In the genomic region with DNA sequence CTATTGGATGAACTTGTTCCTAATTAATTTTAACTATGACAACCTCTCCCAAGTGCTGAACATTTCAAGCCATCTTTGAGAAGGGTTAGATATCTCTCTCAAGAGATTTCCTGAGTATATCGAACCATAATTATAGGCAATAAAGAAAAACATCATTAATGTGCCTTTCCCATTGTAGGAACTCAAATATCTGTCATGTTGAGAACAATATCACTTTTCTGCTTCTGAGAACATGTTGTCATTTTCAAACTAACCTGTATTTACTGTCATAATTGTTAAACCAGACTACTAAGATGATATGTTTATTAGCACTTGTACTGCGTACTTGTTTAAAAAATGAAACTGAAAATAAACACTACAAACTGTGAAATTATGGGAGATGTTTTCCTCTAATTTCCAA, we compare ENCODE assay signal across 11 cellular contexts. TPM values are rescaled to one million over a fixed set of nuclear protein-coding genes. Genes with fewer than 3 reads are reported as not detected.
DNase-seq lines count a peak whose midpoint lies in the region; ATAC-seq and TF ChIP-seq lines count a peak whose summit lies in the region.
"Had no signal": no experiment of that assay in that cellular context is flagged by ENCODE, and none has a peak within 500 bp of the region (broad histone marks: within the 10 kb centered on the region; RNA-seq: fewer than 3 reads in every experiment).

No MANE protein-coding gene starts in this region.

- no peak for DNase-seq in CD4-positive, CD25-positive, alpha-beta regulatory T cell
- no peak for DNase-seq in central memory CD8-positive, alpha-beta T cell (ENCODE audit: low spot score in 2 of 2)
- DNase-seq in osteoblast (ENCODE audit: insufficient read length, low spot score, missing footprints) (no peak), germinal center (ENCODE audit: low spot score) (no peak), H7 (no peak), GM23338 (ENCODE audit: low spot score) (no peak), GM19238 (ENCODE audit: insufficient read length, low spot score) (no peak)
- DNase-seq: NCI-H2107, substantia nigra had no signal

- H3K27me3 Mint-ChIP-seq in CD4-positive, CD25-positive, alpha-beta regulatory T cell: no peaks in the 10 kb centered on the region
- H3K27me3 Mint-ChIP-seq in central memory CD8-positive, alpha-beta T cell: no peaks in the 10 kb centered on the region
- peaks cover 4% of the 10 kb centered on the region for H3K27me3 Mint-ChIP-seq in GM23338 (ENCODE audit: insufficient read depth, low read depth, poor library complexity)

- H2AFZ ChIP-seq in osteoblast (ENCODE audit: low read length): no peak overlapping the region
- H2AFZ ChIP-seq in GM23338: no peak overlapping the region

- peak overlapping the region; percentile 71 for H3K27ac ChIP-seq in CD4-positive, CD25-positive, alpha-beta regulatory T cell (ENCODE audit: insufficient read depth, low read length, poor library complexity, severe bottlenecking)
- H3K27ac ChIP-seq in KOPT-K1 (ENCODE audit: low read depth, low read length, poor library complexity, severe bottlenecking) (peak overlapping the region; percentile 46), osteoblast (ENCODE audit: low read depth, low read length) (no peak overlapping the region), GM23338 (ENCODE audit: low read depth) (no peak overlapping the region)

- H3K4me1 ChIP-seq in CD4-positive, CD25-positive, alpha-beta regulatory T cell (ENCODE audit: control insufficient read depth, insufficient read depth, low read length, poor library complexity, severe bottlenecking): peaks cover 68% of the 10 kb centered on the region
- H3K4me1 ChIP-seq in osteoblast (ENCODE audit: insufficient read depth, low read length): peaks cover 20% of the 10 kb centered on the region
- peaks cover 11% of the 10 kb centered on the region for H3K4me1 ChIP-seq in GM23338 (ENCODE audit: insufficient read depth)

- no peaks in the 10 kb centered on the region for H3K36me3 Mint-ChIP-seq in CD4-positive, CD25-positive, alpha-beta regulatory T cell
- peaks cover 11% of the 10 kb centered on the region for H3K36me3 Mint-ChIP-seq in central memory CD8-positive, alpha-beta T cell (ENCODE audit: insufficient read depth)
- H3K36me3 Mint-ChIP-seq in GM23338 (ENCODE audit: low read depth): no peaks in the 10 kb centered on the region; the same call in 2 of the 3 replicates

- TF ChIP-seq CTCF in osteoblast (IDR thresholded peaks at IDR 0.05; ENCODE audit: extremely low read depth, low read depth, low read length) (no peak), GM23338 (conservative IDR thresholded peaks at IDR 0.05; ENCODE audit: low read depth in 2 of 2) (no peak)

- H3K79me2 ChIP-seq in osteoblast (ENCODE audit: insufficient read depth, low read length) (peaks cover 90% of the 10 kb centered on the region), GM23338 (replicated peaks; ENCODE audit: insufficient read depth) (peaks cover 79% of the 10 kb centered on the region)

- H4K20me1 ChIP-seq in osteoblast (ENCODE audit: insufficient read depth, low read length) (peaks cover 3% of the 10 kb centered on the region), GM23338 (replicated peaks; ENCODE audit: insufficient read depth) (no peaks in the 10 kb centered on the region)

- peak overlapping the region; percentile 73 for H3K4me2 ChIP-seq in osteoblast (ENCODE audit: insufficient read depth, low read length)
- no peak overlapping the region for H3K4me2 ChIP-seq in GM23338

- peaks cover 46 to 82% (median 70%) of the 10 kb centered on the region in 4 donors for H3K4me1 Mint-ChIP-seq in CD4-positive, CD25-positive, alpha-beta regulatory T cell
- peaks cover 68% of the 10 kb centered on the region for H3K4me1 Mint-ChIP-seq in central memory CD8-positive, alpha-beta T cell
- peaks cover 17% of the 10 kb centered on the region for H3K4me1 Mint-ChIP-seq in GM23338

- H3K9me2 ChIP-seq in GM23338 (ENCODE audit: insufficient read depth): no peaks in the 10 kb centered on the region

- H3K27ac Mint-ChIP-seq in CD4-positive, CD25-positive, alpha-beta regulatory T cell: peak overlapping the region; percentile 53 to 84 (median 78)
- peak overlapping the region; percentile 98 for H3K27ac Mint-ChIP-seq in central memory CD8-positive, alpha-beta T cell (ENCODE audit: low read depth)
- H3K27ac Mint-ChIP-seq in GM23338: no peak overlapping the region

- H3K4me3 ChIP-seq in CD4-positive, CD25-positive, alpha-beta regulatory T cell (ENCODE audit: low read depth, low read length): peak overlapping the region; percentile 95
- H3K4me3 ChIP-seq in osteoblast (ENCODE audit: insufficient read depth, low read length): peak overlapping the region; percentile 23
- no peak overlapping the region for H3K4me3 ChIP-seq in H7 (ENCODE audit: insufficient read depth, low read depth, low read length)
- H3K4me3 ChIP-seq in GM23338: no peak overlapping the region

- ATAC-seq in CD4-positive, CD25-positive, alpha-beta regulatory T cell (ENCODE audit: low read depth in 2 of 2): no peak
- ATAC-seq in central memory CD8-positive, alpha-beta T cell (replicated peaks; ENCODE audit: extremely low read depth, poor library complexity, severe bottlenecking): no peak
- ATAC-seq in GM23338: no peak
- ATAC-seq: sciatic nerve had no signal

- H3F3A ChIP-seq in GM23338 (replicated peaks; ENCODE audit: low read depth): no peaks in the 10 kb centered on the region

- H3K36me3 ChIP-seq in CD4-positive, CD25-positive, alpha-beta regulatory T cell (ENCODE audit: control insufficient read depth, insufficient read depth, low read length): no peaks in the 10 kb centered on the region
- no peaks in the 10 kb centered on the region for H3K36me3 ChIP-seq in KOPT-K1 (ENCODE audit: insufficient read depth, low read length)
- H3K36me3 ChIP-seq in osteoblast (ENCODE audit: insufficient read depth, low read length): no peaks in the 10 kb centered on the region
- H3K36me3 ChIP-seq in H7 (replicated peaks; ENCODE audit: control insufficient read depth, insufficient read depth, low read length): no peaks in the 10 kb centered on the region
- H3K36me3 ChIP-seq in GM23338 (ENCODE audit: insufficient read depth): no peaks in the 10 kb centered on the region

- no peaks in the 10 kb centered on the region for H3K27me3 ChIP-seq in CD4-positive, CD25-positive, alpha-beta regulatory T cell (ENCODE audit: control insufficient read depth, insufficient read depth, low read length)
- H3K27me3 ChIP-seq in osteoblast (ENCODE audit: insufficient read depth, low read length): no peaks in the 10 kb centered on the region
- no peaks in the 10 kb centered on the region for H3K27me3 ChIP-seq in H7 (ENCODE audit: control insufficient read depth, insufficient read depth, low read length)
- H3K27me3 ChIP-seq in GM23338 (ENCODE audit: insufficient read depth): no peaks in the 10 kb centered on the region

- H3K9me3 ChIP-seq in CD4-positive, CD25-positive, alpha-beta regulatory T cell (ENCODE audit: control insufficient read depth in 2 of 2, low read length in 2 of 2): no peaks in the 10 kb centered on the region
- H3K9me3 ChIP-seq in KOPT-K1 (ENCODE audit: insufficient read depth, low read length, poor library complexity, severe bottlenecking): no peaks in the 10 kb centered on the region
- H3K9me3 ChIP-seq in osteoblast (ENCODE audit: low read depth, low read length): no peaks in the 10 kb centered on the region

- H3K9me3 Mint-ChIP-seq in CD4-positive, CD25-positive, alpha-beta regulatory T cell: no peaks in the 10 kb centered on the region
- no peaks in the 10 kb centered on the region for H3K9me3 Mint-ChIP-seq in central memory CD8-positive, alpha-beta T cell
- H3K9me3 Mint-ChIP-seq in GM23338: no peaks in the 10 kb centered on the region

- H3K4me3 Mint-ChIP-seq in CD4-positive, CD25-positive, alpha-beta regulatory T cell: peak overlapping the region; percentile 79 to 99 (median 96)
- H3K4me3 Mint-ChIP-seq in central memory CD8-positive, alpha-beta T cell: peak overlapping the region; percentile 95
- no peak overlapping the region for H3K4me3 Mint-ChIP-seq in GM23338

TF ChIP-seq in GM23338, 12 proteins besides CTCF, POLR2A, EP300 and RAD21 (continues in another document):
- TF ChIP-seq ZNF331 (CRISPR knock-in tag; IDR thresholded peaks at IDR 0.05; ENCODE audit: low read depth) (no peak), POLR2AphosphoS5 (IDR thresholded peaks at IDR 0.05; ENCODE audit: low read depth) (no peak), JUNB (IDR thresholded peaks at IDR 0.05; ENCODE audit: unreplicated experiment) (no peak), CREB1 (CRISPR knock-in tag; IDR thresholded peaks at IDR 0.05; ENCODE audit: low read depth) (no peak)
- TF ChIP-seq, protein P1, sequence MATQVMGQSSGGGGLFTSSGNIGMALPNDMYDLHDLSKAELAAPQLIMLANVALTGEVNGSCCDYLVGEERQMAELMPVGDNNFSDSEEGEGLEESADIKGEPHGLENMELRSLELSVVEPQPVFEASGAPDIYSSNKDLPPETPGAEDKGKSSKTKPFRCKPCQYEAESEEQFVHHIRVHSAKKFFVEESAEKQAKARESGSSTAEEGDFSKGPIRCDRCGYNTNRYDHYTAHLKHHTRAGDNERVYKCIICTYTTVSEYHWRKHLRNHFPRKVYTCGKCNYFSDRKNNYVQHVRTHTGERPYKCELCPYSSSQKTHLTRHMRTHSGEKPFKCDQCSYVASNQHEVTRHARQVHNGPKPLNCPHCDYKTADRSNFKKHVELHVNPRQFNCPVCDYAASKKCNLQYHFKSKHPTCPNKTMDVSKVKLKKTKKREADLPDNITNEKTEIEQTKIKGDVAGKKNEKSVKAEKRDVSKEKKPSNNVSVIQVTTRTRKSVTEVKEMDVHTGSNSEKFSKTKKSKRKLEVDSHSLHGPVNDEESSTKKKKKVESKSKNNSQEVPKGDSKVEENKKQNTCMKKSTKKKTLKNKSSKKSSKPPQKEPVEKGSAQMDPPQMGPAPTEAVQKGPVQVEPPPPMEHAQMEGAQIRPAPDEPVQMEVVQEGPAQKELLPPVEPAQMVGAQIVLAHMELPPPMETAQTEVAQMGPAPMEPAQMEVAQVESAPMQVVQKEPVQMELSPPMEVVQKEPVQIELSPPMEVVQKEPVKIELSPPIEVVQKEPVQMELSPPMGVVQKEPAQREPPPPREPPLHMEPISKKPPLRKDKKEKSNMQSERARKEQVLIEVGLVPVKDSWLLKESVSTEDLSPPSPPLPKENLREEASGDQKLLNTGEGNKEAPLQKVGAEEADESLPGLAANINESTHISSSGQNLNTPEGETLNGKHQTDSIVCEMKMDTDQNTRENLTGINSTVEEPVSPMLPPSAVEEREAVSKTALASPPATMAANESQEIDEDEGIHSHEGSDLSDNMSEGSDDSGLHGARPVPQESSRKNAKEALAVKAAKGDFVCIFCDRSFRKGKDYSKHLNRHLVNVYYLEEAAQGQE (IDR thresholded peaks at IDR 0.05; ENCODE audit: unreplicated experiment): no peak

RNA-seq across cellular contexts. Expression of gene EPS15, which starts 4.3 kb away (rescaled TPM):
- 135 TPM for total RNA-seq in CD4-positive, CD25-positive, alpha-beta regulatory T cell
- polyA plus RNA-seq in CD4-positive, CD25-positive, alpha-beta regulatory T cell: 10 to 100 TPM; 58.5 to 84.1 (median 73.8) TPM
- 79.9 and 82.2 TPM in 2 replicates for total RNA-seq in osteoblast
- total RNA-seq in H7 (2014; rRNA removed; shearing (Covaris generic)): 26.6 and 37.2 TPM in 2 replicates
- 76.5 and 86.1 TPM in 2 replicates for total RNA-seq in GM23338 (2014; rRNA removed; shearing (Covaris generic))
- polyA plus RNA-seq in GM23338 (2016; fragmentation: Nextera tagmentation; extraction: Ambion mirVana): 24.9 and 31.0 TPM in 2 replicates

Comparison
In these comparisons a context has a peak if more than half of its experiments do, and no peak if none do; other contexts are left out.
1. H3K27ac ChIP-seq: peak in CD4-positive, CD25-positive, alpha-beta regulatory T cell (single experiment) and KOPT-K1 (single experiment); none in osteoblast (single experiment) and GM23338 (single experiment).
2. H3K4me3 ChIP-seq: peak in CD4-positive, CD25-positive, alpha-beta regulatory T cell (single experiment) and osteoblast (single experiment); none in H7 (single experiment) and GM23338 (single experiment).